In the genomic region with DNA sequence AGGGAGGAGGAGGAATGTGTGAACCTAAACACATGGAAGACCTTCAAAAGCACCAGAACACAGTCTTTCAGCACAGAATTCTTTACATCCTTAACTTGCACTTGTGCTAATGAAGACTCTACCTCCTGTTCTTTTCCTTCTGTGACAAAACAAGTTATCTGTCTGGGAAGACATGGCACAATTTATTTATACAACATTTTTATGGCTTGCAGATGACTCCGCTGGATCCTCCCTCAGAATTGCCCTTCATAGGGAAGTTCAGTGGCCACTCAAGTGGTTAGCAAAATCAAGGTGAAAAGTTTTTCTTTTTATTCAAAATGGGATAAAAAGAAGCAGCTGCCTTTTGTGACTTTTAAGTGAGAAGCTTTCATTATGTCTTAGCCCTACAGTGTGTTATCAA, we compare ENCODE assay signal across 8 cellular contexts.
"Had no signal": no experiment of that assay in that cellular context is flagged by ENCODE, and none has a peak within 500 bp of the region (broad histone marks: within the 10 kb centered on the region; RNA-seq: fewer than 3 reads in every experiment).

No MANE protein-coding gene starts in this region.

- H3K27ac Mint-ChIP-seq: IgD-negative memory B cell had no signal

- H3K4me3 ChIP-seq: GM23248, HAP-1 had no signal

- H3K4me3 Mint-ChIP-seq: IgD-negative memory B cell had no signal

- H3K9me3 ChIP-seq: HAP-1 had no signal

- DNase-seq: GM23248, GOT3, H7 had no signal

- H3K9me3 Mint-ChIP-seq: IgD-negative memory B cell had no signal

- H3K27me3 Mint-ChIP-seq: IgD-negative memory B cell had no signal

- H3K27ac ChIP-seq: GM23248, HL-60 had no signal

- ATAC-seq: HCT116, HepG2 had no signal

- H3K9ac ChIP-seq: GM23248 had no signal

- H2AFZ ChIP-seq: GM23248 had no signal

- H3K4me1 ChIP-seq: HAP-1 had no signal
